25 cellular contexts compared by ENCODE assay signal in genomic region chr6:23137596-23137995, GRCh38.
DNase-seq lines count a peak whose midpoint lies in the region; ATAC-seq, FAIRE-seq and TF ChIP-seq lines count a peak whose summit lies in the region.
"Had no signal": no experiment of that assay in that cellular context is flagged by ENCODE, and none has a peak within 500 bp of the region (broad histone marks: within the 10 kb centered on the region; RNA-seq: fewer than 3 reads in every experiment).

No MANE protein-coding gene starts in this region.

- H3K79me1 ChIP-seq in IMR-90 (ENCODE audit: low read depth in 1 of 2, low read length in 2 of 2) (no peaks in the 10 kb centered on the region), mesenchymal stem cell (replicated peaks; ENCODE audit: low read length, poor library complexity, severe bottlenecking) (no peaks in the 10 kb centered on the region)

- no peak overlapping the region for H4K91ac ChIP-seq in IMR-90 (ENCODE audit: insufficient read depth, low read depth, low read length)
- H4K91ac ChIP-seq in mesenchymal stem cell (ENCODE audit: low read length) = no peak overlapping the region

- no peak overlapping the region for H2BK5ac ChIP-seq in IMR-90 (ENCODE audit: low read depth, low read length, poor library complexity, severe bottlenecking)
- no peak overlapping the region for H2BK5ac ChIP-seq in mesenchymal stem cell (ENCODE audit: low read depth, low read length, poor library complexity, severe bottlenecking)

- no peak overlapping the region for H2BK20ac ChIP-seq in IMR-90 (ENCODE audit: low read depth, low read length)

- H3K36me3 ChIP-seq in IMR-90 (ENCODE audit: control insufficient read depth, insufficient read depth, low read length) (no peaks in the 10 kb centered on the region), mesenchymal stem cell (ENCODE audit: control insufficient read depth in 1 of 2, insufficient read depth in 2 of 2, low read depth in 1 of 2, low read length in 2 of 2) (no peaks in the 10 kb centered on the region)
- H3K36me3 ChIP-seq: gastroesophageal sphincter, upper lobe of right lung had no signal

- no TSS peak for BruUV-seq in IMR-90 (replicated peaks; lab: Mats Ljungman, UMichigan)

- intact Hi-C loops in IMR-90 (cut with micrococcal nuclease) = no loop called here

- H3K4me2 ChIP-seq in IMR-90 (ENCODE audit: low read depth, low read length) = no peak overlapping the region
- no peak overlapping the region for H3K4me2 ChIP-seq in mesenchymal stem cell (ENCODE audit: low read length, poor library complexity, severe bottlenecking)

- no peak overlapping the region for H3K9ac ChIP-seq in IMR-90 (ENCODE audit: low read depth, low read length)
- no peak overlapping the region for H3K9ac ChIP-seq in mesenchymal stem cell (ENCODE audit: low read length)

- no peaks in the 10 kb centered on the region for H4K20me1 ChIP-seq in IMR-90 (ENCODE audit: insufficient read depth, low read length)

- CTCF ChIA-PET in IMR-90 (lab: Yijun Ruan, JAX) = no interaction called here

- H2BK12ac ChIP-seq in mesenchymal stem cell (ENCODE audit: low read length in 2 of 2) = no peak overlapping the region

- H2BK120ac ChIP-seq in IMR-90 (ENCODE audit: low read depth, low read length) (no peak overlapping the region), mesenchymal stem cell (ENCODE audit: low read depth, low read length) (no peak overlapping the region)

- no peaks in the 10 kb centered on the region for H3K27me3 ChIP-seq in IMR-90 (ENCODE audit: control insufficient read depth, insufficient read depth, low read length)
- no peaks in the 10 kb centered on the region for H3K27me3 ChIP-seq in mesenchymal stem cell (ENCODE audit: control insufficient read depth in 1 of 2, insufficient read depth in 1 of 2, low read length in 2 of 2)
- H3K27me3 ChIP-seq: dorsolateral prefrontal cortex, gastroesophageal sphincter, upper lobe of right lung had no signal

- POLR2A ChIA-PET in IMR-90 (lab: Charles Lee; ENCODE audit: unreplicated experiment) = no interaction called here

- H2AK9ac ChIP-seq in IMR-90 (replicated peaks; ENCODE audit: low read depth, low read length, poor library complexity) = peak overlapping the region; percentile 31

- H4K5ac ChIP-seq in IMR-90 (ENCODE audit: low read depth, low read length) = no peak overlapping the region

- TF ChIP-seq CTCF in IMR-90 (conservative IDR thresholded peaks at IDR 0.05; ENCODE audit: low read depth, low read length) (no peak), epithelial cell of proximal tubule (conservative IDR thresholded peaks at IDR 0.05; ENCODE audit: low read depth, low read length) (no peak)

- H2BK15ac ChIP-seq in IMR-90 (ENCODE audit: low read depth, low read length) (no peak overlapping the region), mesenchymal stem cell (ENCODE audit: low read depth, poor library complexity, severe bottlenecking) (no peak overlapping the region)

- H3K9me3 ChIP-seq in IMR-90 (ENCODE audit: control insufficient read depth, insufficient read depth, low read length) (peaks cover 4% of the 10 kb centered on the region; the same call in 1 of the 2 replicates), mesenchymal stem cell (ENCODE audit: control insufficient read depth, low read length) (peaks cover 49% of the 10 kb centered on the region)
- H3K9me3 ChIP-seq: upper lobe of right lung had no signal

- TF ChIP-seq RAD21 in IMR-90 (IDR thresholded peaks at IDR 0.05; ENCODE audit: low read length) = no peak

- ATAC-seq in IMR-90 (ENCODE audit: low read depth) = peak; percentile 27; the same call in 1 of the 2 replicates
- ATAC-seq: activated CD8-positive, alpha-beta memory T cell treated with anti-CD3 and anti-CD28 coated beads, Interleukin-2, amount 10 ng/mL, durations not matched to agents 7 days and 5 days; gastroesophageal sphincter; left lobe of liver; T-cell had no signal

- TF ChIP-seq POLR2A in IMR-90 (IDR thresholded peaks at IDR 0.05; ENCODE audit: low read depth, low read length) = no peak

- no peak overlapping the region for H3K14ac ChIP-seq in IMR-90 (replicated peaks; ENCODE audit: low read depth, low read length)
- H3K14ac ChIP-seq in mesenchymal stem cell (ENCODE audit: low read length in 2 of 2) = no peak overlapping the region

- H3K56ac ChIP-seq in IMR-90 (ENCODE audit: extremely low read depth, insufficient read depth, low read length) = no peak overlapping the region

- no peak overlapping the region for H3K23ac ChIP-seq in IMR-90 (ENCODE audit: low read depth, low read length)
- H3K23ac ChIP-seq in mesenchymal stem cell (ENCODE audit: low read length in 2 of 2) = no peak overlapping the region

- FAIRE-seq in RCC 7860 (lab: Jason Lieb, UNC) = no peak
- FAIRE-seq: bronchial epithelial cell, H54 had no signal

- in situ Hi-C loops in IMR-90 (cut with MboI; ENCODE audit: low sequenced_read_pairs) = no loop called here

- no peak overlapping the region for H4K8ac ChIP-seq in IMR-90 (ENCODE audit: low read depth in 2 of 2, low read length in 2 of 2)
- no peak overlapping the region for H4K8ac ChIP-seq in mesenchymal stem cell (ENCODE audit: low read length)

- H3K27ac ChIP-seq in IMR-90 (ENCODE audit: insufficient read depth, low read length) (no peak overlapping the region), mesenchymal stem cell (ENCODE audit: low read length, poor library complexity, severe bottlenecking) (no peak overlapping the region)
- H3K27ac ChIP-seq: dorsolateral prefrontal cortex, epithelial cell of prostate, gastroesophageal sphincter, upper lobe of right lung had no signal

- H3K9me1 ChIP-seq in IMR-90 (ENCODE audit: insufficient read depth, low read length) = 0 out of 2 replicates have a peak, but pooled peaks cover 3% of the 10 kb centered on the region

- no peak overlapping the region for H3K4me3 ChIP-seq in IMR-90 (ENCODE audit: insufficient read depth, low read depth, low read length)
- no peak overlapping the region for H3K4me3 ChIP-seq in epithelial cell of proximal tubule (ENCODE audit: low read depth, low read length)
- no peak overlapping the region for H3K4me3 ChIP-seq in mesenchymal stem cell (ENCODE audit: insufficient read depth in 1 of 2, low read depth in 1 of 2, low read length in 2 of 2)
- H3K4me3 ChIP-seq: dorsolateral prefrontal cortex, gastroesophageal sphincter, upper lobe of right lung had no signal

- no peak overlapping the region for H3K18ac ChIP-seq in IMR-90 (ENCODE audit: low read depth, low read length)
- peak overlapping the region in 1 of 2 experiments; percentile 69 for H3K18ac ChIP-seq in mesenchymal stem cell (ENCODE audit: low read depth in 1 of 2, low read length in 2 of 2)

- no peak overlapping the region for H2AFZ ChIP-seq in IMR-90 (replicated peaks; ENCODE audit: low read length, poor library complexity)
- no peak overlapping the region for H2AFZ ChIP-seq in mesenchymal stem cell (ENCODE audit: low read depth, low read length)

- no peak overlapping the region for H3K4ac ChIP-seq in IMR-90 (ENCODE audit: low read depth, low read length)
- H3K4ac ChIP-seq in mesenchymal stem cell (ENCODE audit: low read depth in 1 of 2, low read length in 2 of 2) = no peak overlapping the region

- DNase-seq in IMR-90 = peak; percentile 49
- peak; percentile 6 for DNase-seq in RCC 7860 (ENCODE audit: low spot score)
- DNase-seq in epithelial cell of proximal tubule (ENCODE audit: low read depth) = peak; percentile 19
- DNase-seq in mesenchymal stem cell = peak; percentile 43
- DNase-seq in mesenteric fat pad (ENCODE audit: low spot score) = no peak
- DNase-seq in HT-29 (ENCODE audit: low spot score) = no peak
- no peak for DNase-seq in activated CD4-positive, CD25-positive, alpha-beta regulatory T cell (lab: John Stamatoyannopoulos, UW)
- DNase-seq in activated effector memory CD4-positive, alpha-beta T cell treated with Interleukin-2 at 50 U/mL for 16 hours = no peak
- DNase-seq: activated CD4-positive, alpha-beta T cell treated with anti-CD3 and anti-CD28 coated beads, Interleukin-2, amount 10 ng/mL, durations not matched to agents 24 days and 14 days; activated CD8-positive, alpha-beta memory T cell treated with anti-CD3 and anti-CD28 coated beads, Interleukin-2, amount 10 ng/mL, durations not matched to agents 7 days and 5 days; CD4-positive, alpha-beta memory T cell; DND-41; dorsolateral prefrontal cortex; Karpas-422; NCI-H2081 treated with DMSO at 0.1 percent for 48 hours; NCI-H524 treated with DMSO at 0.1 percent for 48 hours; OCI-M1; stimulated activated CD8-positive, alpha-beta memory T cell treated with anti-CD3 and anti-CD28 coated beads, Interleukin-4, amount 100 ng/mL, for 48 hours; T-cell; upper lobe of right lung had no signal

- WGBS in IMR-90 (ENCODE audit: extremely low coverage in 2 of 2, insufficient read length in 1 of 2), 2 experiments = no CpG with 5 or more reads among the region's 1 CpG
- 20% methylated on average over 1 of the region's 1 CpG for WGBS in mesenchymal stem cell

- dilution Hi-C loops in IMR-90 (cut with HindIII; ENCODE audit: low sequenced_read_pairs, unreplicated experiment) = no loop called here

- no peak overlapping the region for H2AK5ac ChIP-seq in IMR-90 (ENCODE audit: low read depth, low read length)
- H2AK5ac ChIP-seq in mesenchymal stem cell (ENCODE audit: low read length, severe bottlenecking) = no peak overlapping the region

- no peaks in the 10 kb centered on the region for H3K4me1 ChIP-seq in IMR-90 (ENCODE audit: control insufficient read depth, insufficient read depth, low read length)
- H3K4me1 ChIP-seq in mesenchymal stem cell (ENCODE audit: control insufficient read depth, insufficient read depth, low read depth, low read length) = peaks cover 6% of the 10 kb centered on the region
- H3K4me1 ChIP-seq: gastroesophageal sphincter, upper lobe of right lung had no signal

TF ChIP-seq in IMR-90, 13 proteins besides CTCF, POLR2A, EP300 and RAD21 (continues in another document):
- no peak for TF ChIP-seq MXI1 (IDR thresholded peaks at IDR 0.05; ENCODE audit: borderline replicate concordance, low read depth, low read length)
- TF ChIP-seq MAZ (IDR thresholded peaks at IDR 0.05; ENCODE audit: borderline replicate concordance, low read depth, low read length) = no peak
- no peak for TF ChIP-seq MAFK (IDR thresholded peaks at IDR 0.05; ENCODE audit: low read depth, low read length)
- no peak for TF ChIP-seq FOS (IDR thresholded peaks at IDR 0.05; ENCODE audit: low read depth, low read length)
- TF ChIP-seq SMC3 (IDR thresholded peaks at IDR 0.05; ENCODE audit: low read depth, low read length) = no peak
- TF ChIP-seq NFE2L2 (IDR thresholded peaks at IDR 0.05; ENCODE audit: low read depth, low read length) = no peak
- no peak for TF ChIP-seq CHD1 (IDR thresholded peaks at IDR 0.05; ENCODE audit: low read depth, low read length)
- no peak for TF ChIP-seq BHLHE40 (IDR thresholded peaks at IDR 0.05; ENCODE audit: low read depth, low read length)
- TF ChIP-seq RCOR1 (IDR thresholded peaks at IDR 0.05; ENCODE audit: insufficient replicate concordance, low read length) = no peak
- no peak for TF ChIP-seq CEBPB (IDR thresholded peaks at IDR 0.05; ENCODE audit: low read depth, low read length)

Comparison
In these comparisons a context has a peak if more than half of its experiments do, and no peak if none do; other contexts are left out.
1. DNase-seq: peak in IMR-90 (single experiment), RCC 7860 (single experiment), epithelial cell of proximal tubule (single experiment) and mesenchymal stem cell (single experiment); none in mesenteric fat pad (single experiment), HT-29 (single experiment), activated CD4-positive, CD25-positive, alpha-beta regulatory T cell (0 of 4) and activated effector memory CD4-positive, alpha-beta T cell treated with Interleukin-2 at 50 U/mL for 16 hours (single experiment).